In the genomic region with DNA sequence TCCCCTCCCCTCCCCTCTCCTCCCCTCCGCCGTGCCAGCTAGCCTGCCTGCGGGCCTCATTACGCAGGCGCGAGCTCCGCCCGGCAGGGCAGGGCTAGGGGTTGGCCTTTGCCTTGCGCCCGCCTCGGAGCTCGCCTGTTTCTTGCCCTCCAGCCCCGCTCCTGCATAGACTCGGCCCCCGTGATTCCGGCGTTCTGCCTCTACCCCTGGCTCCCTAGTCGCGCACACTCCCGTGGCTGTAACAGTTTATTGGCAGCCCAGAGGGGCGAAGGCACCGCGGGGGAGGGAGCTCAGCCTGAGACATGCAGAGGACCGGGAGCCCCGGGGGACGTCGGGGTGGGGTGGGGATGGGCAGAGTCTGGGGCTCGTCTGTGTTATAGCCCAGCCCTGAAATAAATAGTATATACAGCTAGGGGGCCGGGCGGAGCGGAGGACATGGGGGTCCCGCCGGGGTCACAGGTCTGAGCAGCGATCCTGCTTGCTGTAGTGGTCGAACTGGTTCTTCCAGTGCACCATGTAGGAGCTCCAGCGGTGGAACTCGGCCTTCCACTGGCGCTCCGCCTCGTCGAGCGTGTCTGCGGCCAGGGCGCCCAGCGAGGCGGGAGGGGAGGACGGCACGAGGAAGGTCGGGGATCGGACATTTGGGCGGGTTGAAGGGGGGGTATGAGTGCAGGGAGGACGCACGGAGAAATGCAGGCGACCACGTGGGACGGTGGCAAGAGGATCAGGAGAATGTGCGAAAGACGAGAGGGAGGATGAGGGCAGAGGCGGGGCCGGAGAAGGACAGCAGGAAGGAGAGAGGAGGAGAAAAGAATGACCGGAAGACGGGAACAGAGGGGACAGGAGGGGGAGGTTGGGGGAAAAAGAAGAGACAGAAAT, we compare ENCODE assay signal across 1 cellular context.
TF ChIP-seq lines count a peak whose summit lies in the region.

No MANE protein-coding gene starts in this region.

TF ChIP-seq in K562, 482 proteins besides CTCF, POLR2A, EP300 and RAD21 (continues in another document):
- TF ChIP-seq ZFP36 (IDR thresholded peaks at IDR 0.05; ENCODE audit: low read depth, low read length, partially characterized antibody) (no peak), U2AF2 (optimal IDR thresholded peaks at IDR 0.05; ENCODE audit: low read depth, low read length) (no peak), COPS2 (conservative IDR thresholded peaks at IDR 0.05) (no peak), ZKSCAN8 (CRISPR knock-in tag; IDR thresholded peaks at IDR 0.05) (no peak; the same call in 1 of the 2 replicates), ZNF3 (CRISPR knock-in tag; IDR thresholded peaks at IDR 0.05) (no peak), STAT5B (CRISPR knock-in tag; IDR thresholded peaks at IDR 0.05) (no peak), ZNF551 (CRISPR knock-in tag; IDR thresholded peaks at IDR 0.05) (no peak), ARHGAP35 (IDR thresholded peaks at IDR 0.05; ENCODE audit: partially characterized antibody) (no peak), MTF1 (CRISPR knock-in tag; IDR thresholded peaks at IDR 0.05; ENCODE audit: borderline replicate concordance) (no peak), NFRKB (IDR thresholded peaks at IDR 0.05; ENCODE audit: low read depth) (peak; percentile 96), ZBTB11 (CRISPR knock-in tag; IDR thresholded peaks at IDR 0.05) (peak; percentile 70 to 97 (median 76); a peak in 5 of 6 replicates), TFAM (CRISPR knock-in tag; conservative IDR thresholded peaks at IDR 0.05) (no peak), ZNF445 (CRISPR knock-in tag; IDR thresholded peaks at IDR 0.05; ENCODE audit: low read depth) (no peak), L3MBTL2 (IDR thresholded peaks at IDR 0.05) (peak; percentile 99), ZBTB1 (CRISPR knock-in tag; IDR thresholded peaks at IDR 0.05; ENCODE audit: borderline replicate concordance, low read depth) (no peak), CUX1 (CRISPR knock-in tag; IDR thresholded peaks at IDR 0.05) (no peak), ZNF785 (CRISPR knock-in tag; IDR thresholded peaks at IDR 0.05) (no peak), MAFG (tag; conservative IDR thresholded peaks at IDR 0.05) (no peak), MED1 (CRISPR knock-in tag; IDR thresholded peaks at IDR 0.05; ENCODE audit: borderline replicate concordance) (no peak), ARID4B (CRISPR knock-in tag; IDR thresholded peaks at IDR 0.05) (peak; percentile 67), HNRNPK (IDR thresholded peaks at IDR 0.05; ENCODE audit: low read depth, low read length, poor library complexity, severe bottlenecking) (peak; percentile 6), ZNF511 (CRISPR knock-in tag; IDR thresholded peaks at IDR 0.05) (peak; percentile 64; the same call in 1 of the 2 replicates), GATAD2B (IDR thresholded peaks at IDR 0.05; ENCODE audit: borderline replicate concordance) (no peak)
- TF ChIP-seq, protein P1, sequence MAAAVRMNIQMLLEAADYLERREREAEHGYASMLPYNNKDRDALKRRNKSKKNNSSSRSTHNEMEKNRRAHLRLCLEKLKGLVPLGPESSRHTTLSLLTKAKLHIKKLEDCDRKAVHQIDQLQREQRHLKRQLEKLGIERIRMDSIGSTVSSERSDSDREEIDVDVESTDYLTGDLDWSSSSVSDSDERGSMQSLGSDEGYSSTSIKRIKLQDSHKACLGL (CRISPR knock-in tag; IDR thresholded peaks at IDR 0.05; ENCODE audit: borderline replicate concordance, poor library complexity, severe bottlenecking): peak; percentile 39
- TF ChIP-seq, protein P2, sequence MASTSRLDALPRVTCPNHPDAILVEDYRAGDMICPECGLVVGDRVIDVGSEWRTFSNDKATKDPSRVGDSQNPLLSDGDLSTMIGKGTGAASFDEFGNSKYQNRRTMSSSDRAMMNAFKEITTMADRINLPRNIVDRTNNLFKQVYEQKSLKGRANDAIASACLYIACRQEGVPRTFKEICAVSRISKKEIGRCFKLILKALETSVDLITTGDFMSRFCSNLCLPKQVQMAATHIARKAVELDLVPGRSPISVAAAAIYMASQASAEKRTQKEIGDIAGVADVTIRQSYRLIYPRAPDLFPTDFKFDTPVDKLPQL (IDR thresholded peaks at IDR 0.05; ENCODE audit: extremely low read depth, insufficient read length): no peak
- TF ChIP-seq, protein P3, sequence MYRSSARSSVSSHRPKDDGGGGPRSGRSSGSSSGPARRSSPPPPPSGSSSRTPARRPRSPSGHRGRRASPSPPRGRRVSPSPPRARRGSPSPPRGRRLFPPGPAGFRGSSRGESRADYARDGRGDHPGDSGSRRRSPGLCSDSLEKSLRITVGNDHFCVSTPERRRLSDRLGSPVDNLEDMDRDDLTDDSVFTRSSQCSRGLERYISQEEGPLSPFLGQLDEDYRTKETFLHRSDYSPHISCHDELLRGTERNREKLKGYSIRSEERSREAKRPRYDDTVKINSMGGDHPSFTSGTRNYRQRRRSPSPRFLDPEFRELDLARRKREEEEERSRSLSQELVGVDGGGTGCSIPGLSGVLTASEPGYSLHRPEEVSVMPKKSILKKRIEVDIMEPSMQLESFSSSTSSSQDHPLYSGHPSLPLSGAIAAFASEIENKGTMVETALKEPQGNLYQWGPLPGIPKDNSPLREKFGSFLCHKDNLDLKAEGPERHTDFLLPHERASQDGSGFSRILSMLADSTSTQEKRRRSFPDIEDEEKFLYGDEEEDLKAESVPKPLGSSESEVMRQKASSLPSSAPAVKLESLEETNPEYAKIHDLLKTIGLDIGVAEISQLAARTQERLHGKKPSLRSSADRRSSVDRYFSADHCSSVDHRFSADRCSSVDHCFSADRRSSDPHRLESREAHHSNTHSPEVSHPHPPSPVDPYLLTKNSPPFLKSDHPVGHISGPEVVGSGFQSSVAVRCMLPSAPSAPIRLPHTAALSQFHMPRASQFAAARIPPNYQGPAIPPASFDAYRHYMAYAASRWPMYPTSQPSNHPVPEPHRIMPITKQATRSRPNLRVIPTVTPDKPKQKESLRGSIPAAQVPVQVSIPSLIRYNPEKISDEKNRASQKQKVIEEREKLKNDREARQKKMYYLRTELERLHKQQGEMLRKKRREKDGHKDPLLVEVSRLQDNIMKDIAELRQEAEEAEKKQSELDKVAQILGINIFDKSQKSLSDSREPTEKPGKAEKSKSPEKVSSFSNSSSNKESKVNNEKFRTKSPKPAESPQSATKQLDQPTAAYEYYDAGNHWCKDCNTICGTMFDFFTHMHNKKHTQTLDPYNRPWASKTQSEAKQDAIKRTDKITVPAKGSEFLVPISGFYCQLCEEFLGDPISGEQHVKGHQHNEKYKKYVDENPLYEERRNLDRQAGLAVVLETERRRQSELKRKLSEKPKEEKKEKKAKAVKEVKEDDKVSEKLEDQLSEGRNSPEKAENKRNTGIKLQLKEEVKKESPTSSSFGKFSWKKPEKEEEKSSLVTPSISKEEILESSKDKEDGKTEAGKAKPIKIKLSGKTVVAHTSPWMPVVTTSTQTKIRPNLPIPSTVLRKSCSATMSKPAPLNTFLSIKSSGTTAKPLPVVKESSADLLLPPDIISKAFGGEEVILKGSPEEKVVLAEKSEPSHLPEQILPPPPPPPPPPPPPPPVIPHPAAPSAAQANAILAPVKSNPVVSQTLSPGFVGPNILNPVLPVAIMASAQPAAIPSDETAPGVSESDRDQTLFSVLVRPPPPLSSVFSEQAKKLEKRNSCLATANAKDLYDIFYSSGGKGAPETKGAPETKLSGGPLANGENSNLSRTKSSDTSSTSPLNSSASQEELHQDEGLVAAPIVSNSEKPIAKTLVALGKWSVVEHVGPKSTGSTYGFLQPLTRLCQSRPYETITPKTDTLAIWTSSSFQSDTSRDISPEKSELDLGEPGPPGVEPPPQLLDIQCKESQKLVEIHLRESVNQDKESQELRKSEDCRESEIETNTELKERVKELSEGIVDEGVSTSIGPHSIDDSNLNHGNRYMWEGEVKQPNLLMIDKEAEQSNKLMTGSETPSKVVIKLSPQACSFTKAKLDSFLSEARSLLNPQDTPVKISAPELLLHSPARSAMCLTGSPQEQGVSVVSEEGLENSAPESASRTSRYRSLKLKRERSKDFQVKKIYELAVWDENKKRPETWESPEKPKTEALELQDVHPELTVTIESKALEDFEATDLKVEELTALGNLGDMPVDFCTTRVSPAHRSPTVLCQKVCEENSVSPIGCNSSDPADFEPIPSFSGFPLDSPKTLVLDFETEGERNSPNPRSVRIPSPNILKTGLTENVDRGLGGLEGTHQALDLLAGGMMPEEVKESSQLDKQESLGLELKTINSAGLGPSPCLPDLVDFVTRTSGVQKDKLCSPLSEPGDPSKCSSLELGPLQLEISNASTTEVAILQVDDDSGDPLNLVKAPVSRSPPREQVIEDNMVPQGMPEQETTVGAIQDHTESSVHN (IDR thresholded peaks at IDR 0.05; ENCODE audit: borderline replicate concordance in 1 of 2, low read depth in 1 of 2): no peak
